ENCODE assay signal across 18 cellular contexts in genomic region chr7:45982912-45983719, GRCh38.
DNase-seq lines count a peak whose midpoint lies in the region; ATAC-seq and TF ChIP-seq lines count a peak whose summit lies in the region.
"Had no signal": no experiment of that assay in that cellular context is flagged by ENCODE, and none has a peak within 500 bp of the region (broad histone marks: within the 10 kb centered on the region; RNA-seq: fewer than 3 reads in every experiment).

No MANE protein-coding gene starts in this region.

- no peak overlapping the region for H3K4me2 ChIP-seq in IMR-90 (ENCODE audit: low read depth, low read length)
- H3K4me2 ChIP-seq in mesenchymal stem cell (ENCODE audit: low read length, poor library complexity, severe bottlenecking) = no peak overlapping the region

- no peak overlapping the region for H2BK20ac ChIP-seq in IMR-90 (ENCODE audit: low read depth, low read length)

- H3K4ac ChIP-seq in IMR-90 (ENCODE audit: low read depth, low read length) = 0 out of 2 replicates have a peak overlapping the region, but pooled peaks have one; percentile 11
- H3K4ac ChIP-seq in mesenchymal stem cell (ENCODE audit: low read depth in 1 of 2, low read length in 2 of 2) = no peak overlapping the region

- dilution Hi-C loops in IMR-90 (cut with HindIII; ENCODE audit: low sequenced_read_pairs, unreplicated experiment) = no loop called here

- TF ChIP-seq RAD21 in IMR-90 (IDR thresholded peaks at IDR 0.05; ENCODE audit: low read length) = no peak

- H2AFZ ChIP-seq in IMR-90 (replicated peaks; ENCODE audit: low read length, poor library complexity) (no peak overlapping the region), mesenchymal stem cell (ENCODE audit: low read depth, low read length) (no peak overlapping the region)
- H2AFZ ChIP-seq: GM23248 had no signal

- peak overlapping the region; percentile 49 for H2AK5ac ChIP-seq in IMR-90 (ENCODE audit: low read depth, low read length)
- H2AK5ac ChIP-seq in mesenchymal stem cell (ENCODE audit: low read length, severe bottlenecking) = peak overlapping the region; percentile 34

- POLR2A ChIA-PET in IMR-90 (lab: Charles Lee; ENCODE audit: unreplicated experiment) = no interaction called here

- no peaks in the 10 kb centered on the region for H3K36me3 ChIP-seq in IMR-90 (ENCODE audit: control insufficient read depth, insufficient read depth, low read length)
- H3K36me3 ChIP-seq in ascending aorta = no peaks in the 10 kb centered on the region
- H3K36me3 ChIP-seq in mesenchymal stem cell (ENCODE audit: control insufficient read depth in 1 of 2, insufficient read depth in 2 of 2, low read depth in 1 of 2, low read length in 2 of 2) = peaks cover 0 to 3% of the 10 kb centered on the region in 2 experiments
- no peaks in the 10 kb centered on the region for H3K36me3 ChIP-seq in tibial artery
- no peaks in the 10 kb centered on the region for H3K36me3 ChIP-seq in suprapubic skin
- no peaks in the 10 kb centered on the region for H3K36me3 ChIP-seq in HAP-1 (replicated peaks)

- no peak for TF ChIP-seq EP300 in suprapubic skin (IDR thresholded peaks at IDR 0.05)

- H2BK120ac ChIP-seq in IMR-90 (ENCODE audit: low read depth, low read length) (0 out of 2 replicates have a peak overlapping the region, but pooled peaks have one; percentile 40), mesenchymal stem cell (ENCODE audit: low read depth, low read length) (no peak overlapping the region)

- H4K8ac ChIP-seq in IMR-90 (ENCODE audit: low read depth in 2 of 2, low read length in 2 of 2) (no peak overlapping the region), mesenchymal stem cell (ENCODE audit: low read length) (no peak overlapping the region)

- ATAC-seq in IMR-90 (ENCODE audit: low read depth) = no peak
- ATAC-seq: CD8-positive, alpha-beta T cell; HCT116; PC-3 had no signal

- TF ChIP-seq CTCF in IMR-90 (conservative IDR thresholded peaks at IDR 0.05; ENCODE audit: low read depth, low read length) = no peak
- TF ChIP-seq CTCF in ascending aorta (IDR thresholded peaks at IDR 0.05) = no peak
- TF ChIP-seq CTCF in tibial artery (IDR thresholded peaks at IDR 0.05) = no peak
- no peak for TF ChIP-seq CTCF in suprapubic skin (IDR thresholded peaks at IDR 0.05)

- DNase-seq in IMR-90 = no peak
- no peak for DNase-seq in ascending aorta (ENCODE audit: low spot score in 2 of 2)
- DNase-seq in mesenchymal stem cell = no peak
- no peak for DNase-seq in tibial artery
- no peak for DNase-seq in T-helper 1 cell
- no peak for DNase-seq in suprapubic skin (ENCODE audit: low spot score in 2 of 2)
- DNase-seq in HAP-1 (ENCODE audit: low spot score in 2 of 2) = no peak
- DNase-seq: CD8-positive, alpha-beta T cell; GM23248; MV-4-11; NCI-H1417 treated with DMSO at 0.1 percent for 48 hours; NCI-H2029; NCI-H2171; NCI-H748 treated with DMSO at 0.1 percent for 48 hours; PC-3 had no signal

- H3K18ac ChIP-seq in IMR-90 (ENCODE audit: low read depth, low read length) (0 out of 2 replicates have a peak overlapping the region, but pooled peaks have one; percentile 2), mesenchymal stem cell (ENCODE audit: low read depth in 1 of 2, low read length in 2 of 2) (no peak overlapping the region)

- H3K14ac ChIP-seq in IMR-90 (replicated peaks; ENCODE audit: low read depth, low read length) = no peak overlapping the region
- no peak overlapping the region for H3K14ac ChIP-seq in mesenchymal stem cell (ENCODE audit: low read length in 2 of 2)

- peaks cover 26% of the 10 kb centered on the region for H3K4me1 ChIP-seq in IMR-90 (ENCODE audit: control insufficient read depth, insufficient read depth, low read length)
- peaks cover 18 to 45% of the 10 kb centered on the region in 2 donors for H3K4me1 ChIP-seq in ascending aorta
- H3K4me1 ChIP-seq in mesenchymal stem cell (ENCODE audit: control insufficient read depth, insufficient read depth, low read depth, low read length) = peaks cover 24% of the 10 kb centered on the region
- H3K4me1 ChIP-seq in tibial artery = peaks cover 0 to 90% (median 55%) of the 10 kb centered on the region in 4 donors
- H3K4me1 ChIP-seq in suprapubic skin = peaks cover 7% of the 10 kb centered on the region
- H3K4me1 ChIP-seq in HAP-1 = no peaks in the 10 kb centered on the region

- H3K79me1 ChIP-seq in IMR-90 (ENCODE audit: low read depth in 1 of 2, low read length in 2 of 2) = peaks cover 0 to 11% of the 10 kb centered on the region in 2 experiments; a peak in 1 of 4 replicates
- H3K79me1 ChIP-seq in mesenchymal stem cell (replicated peaks; ENCODE audit: low read length, poor library complexity, severe bottlenecking) = no peaks in the 10 kb centered on the region

- no peak for TF ChIP-seq POLR2A in IMR-90 (IDR thresholded peaks at IDR 0.05; ENCODE audit: low read depth, low read length)
- no peak for TF ChIP-seq POLR2A in suprapubic skin (IDR thresholded peaks at IDR 0.05)

- no CpG with 5 or more reads among the region's 11 CpGs for WGBS in IMR-90 (ENCODE audit: extremely low coverage in 2 of 2, insufficient read length in 1 of 2), 2 experiments
- 96% methylated on average over 10 of the region's 11 CpGs for WGBS in mesenchymal stem cell
- 51% methylated on average over 9 of the region's 11 CpGs for whole genome bisulfite sequencing in suprapubic skin

- H4K5ac ChIP-seq in IMR-90 (ENCODE audit: low read depth, low read length) = no peak overlapping the region

- BruUV-seq in IMR-90 (replicated peaks; lab: Mats Ljungman, UMichigan) = no TSS peak

- H3K9ac ChIP-seq in IMR-90 (ENCODE audit: low read depth, low read length) (no peak overlapping the region), mesenchymal stem cell (ENCODE audit: low read length) (no peak overlapping the region)
- H3K9ac ChIP-seq: GM23248 had no signal

- intact Hi-C loops in IMR-90 (cut with micrococcal nuclease) (no loop called here), ascending aorta (cut with DNase I) (no loop called here), tibial artery (cut with DNase I; ENCODE audit: low total_unique reads) (no loop called here)

- no peaks in the 10 kb centered on the region for H4K20me1 ChIP-seq in IMR-90 (ENCODE audit: insufficient read depth, low read length)

- in situ Hi-C loops in IMR-90 (cut with MboI; ENCODE audit: low sequenced_read_pairs) = no loop called here
- in situ Hi-C loops in HAP-1 (cut with MboI; ENCODE audit: low sequenced_read_pairs) = no loop called here

- no peaks in the 10 kb centered on the region for H3K9me3 ChIP-seq in IMR-90 (ENCODE audit: control insufficient read depth, insufficient read depth, low read length)
- no peaks in the 10 kb centered on the region for H3K9me3 ChIP-seq in ascending aorta
- H3K9me3 ChIP-seq in mesenchymal stem cell (ENCODE audit: control insufficient read depth, low read length) = peaks cover 5% of the 10 kb centered on the region
- H3K9me3 ChIP-seq in tibial artery = no peaks in the 10 kb centered on the region
- no peaks in the 10 kb centered on the region for H3K9me3 ChIP-seq in suprapubic skin
- no peaks in the 10 kb centered on the region for H3K9me3 ChIP-seq in HAP-1

- peak overlapping the region in 1 of 2 experiments; percentile 45 for H2BK12ac ChIP-seq in mesenchymal stem cell (ENCODE audit: low read length in 2 of 2)

- H3K23ac ChIP-seq in IMR-90 (ENCODE audit: low read depth, low read length) (no peak overlapping the region), mesenchymal stem cell (ENCODE audit: low read length in 2 of 2) (no peak overlapping the region)

- H3K27ac ChIP-seq in IMR-90 (ENCODE audit: insufficient read depth, low read length) (no peak overlapping the region), ascending aorta (peak overlapping the region; percentile 76), mesenchymal stem cell (ENCODE audit: low read length, poor library complexity, severe bottlenecking) (no peak overlapping the region), tibial artery (peak overlapping the region; percentile 70 to 82), suprapubic skin (no peak overlapping the region)
- H3K27ac ChIP-seq: GM23248, HL-60, RWPE1 had no signal

- H3K27me3 ChIP-seq in IMR-90 (ENCODE audit: control insufficient read depth, insufficient read depth, low read length) = no peaks in the 10 kb centered on the region
- no peaks in the 10 kb centered on the region for H3K27me3 ChIP-seq in ascending aorta
- peaks cover 0 to 2% of the 10 kb centered on the region in 2 experiments for H3K27me3 ChIP-seq in mesenchymal stem cell (ENCODE audit: control insufficient read depth in 1 of 2, insufficient read depth in 1 of 2, low read length in 2 of 2)
- H3K27me3 ChIP-seq in tibial artery = no peaks in the 10 kb centered on the region
- H3K27me3 ChIP-seq in suprapubic skin = no peaks in the 10 kb centered on the region
- H3K27me3 ChIP-seq in HAP-1 (ENCODE audit: low read depth) = no peaks in the 10 kb centered on the region

- peaks cover 22% of the 10 kb centered on the region for H3K9me1 ChIP-seq in IMR-90 (ENCODE audit: insufficient read depth, low read length)

- no peak overlapping the region for H2BK5ac ChIP-seq in IMR-90 (ENCODE audit: low read depth, low read length, poor library complexity, severe bottlenecking)
- H2BK5ac ChIP-seq in mesenchymal stem cell (ENCODE audit: low read depth, low read length, poor library complexity, severe bottlenecking) = no peak overlapping the region

- H4K91ac ChIP-seq in IMR-90 (ENCODE audit: insufficient read depth, low read depth, low read length) (no peak overlapping the region; the same call in 1 of the 2 replicates), mesenchymal stem cell (ENCODE audit: low read length) (no peak overlapping the region)

- no peak overlapping the region for H2AK9ac ChIP-seq in IMR-90 (replicated peaks; ENCODE audit: low read depth, low read length, poor library complexity)

- H3K56ac ChIP-seq in IMR-90 (ENCODE audit: extremely low read depth, insufficient read depth, low read length) = no peak overlapping the region

- H2BK15ac ChIP-seq in IMR-90 (ENCODE audit: low read depth, low read length) = peak overlapping the region; percentile 74; the same call in 1 of the 3 replicates
- H2BK15ac ChIP-seq in mesenchymal stem cell (ENCODE audit: low read depth, poor library complexity, severe bottlenecking) = no peak overlapping the region

- no peak overlapping the region for H3K4me3 ChIP-seq in IMR-90 (ENCODE audit: insufficient read depth, low read depth, low read length)
- no peak overlapping the region for H3K4me3 ChIP-seq in ascending aorta
- H3K4me3 ChIP-seq in mesenchymal stem cell (ENCODE audit: insufficient read depth in 1 of 2, low read depth in 1 of 2, low read length in 2 of 2) = no peak overlapping the region
- H3K4me3 ChIP-seq in tibial artery = no peak overlapping the region
- no peak overlapping the region for H3K4me3 ChIP-seq in suprapubic skin
- no peak overlapping the region for H3K4me3 ChIP-seq in HAP-1
- H3K4me3 ChIP-seq: GM23248 had no signal

- CTCF ChIA-PET in IMR-90 (lab: Yijun Ruan, JAX) = no interaction called here

TF ChIP-seq in IMR-90, 13 proteins besides CTCF, POLR2A, EP300 and RAD21 (continues in another document):
- no peak for TF ChIP-seq NFE2L2 (IDR thresholded peaks at IDR 0.05; ENCODE audit: low read depth, low read length)

Comparison
In these comparisons a context has a peak if more than half of its experiments do, and no peak if none do; other contexts are left out.
1. H3K27ac ChIP-seq: peak in ascending aorta (2 of 2) and tibial artery (2 of 2); none in IMR-90 (single experiment), mesenchymal stem cell (single experiment) and suprapubic skin (single experiment).